Comparison of ENCODE assay signal across 9 cellular contexts in the genomic region with DNA sequence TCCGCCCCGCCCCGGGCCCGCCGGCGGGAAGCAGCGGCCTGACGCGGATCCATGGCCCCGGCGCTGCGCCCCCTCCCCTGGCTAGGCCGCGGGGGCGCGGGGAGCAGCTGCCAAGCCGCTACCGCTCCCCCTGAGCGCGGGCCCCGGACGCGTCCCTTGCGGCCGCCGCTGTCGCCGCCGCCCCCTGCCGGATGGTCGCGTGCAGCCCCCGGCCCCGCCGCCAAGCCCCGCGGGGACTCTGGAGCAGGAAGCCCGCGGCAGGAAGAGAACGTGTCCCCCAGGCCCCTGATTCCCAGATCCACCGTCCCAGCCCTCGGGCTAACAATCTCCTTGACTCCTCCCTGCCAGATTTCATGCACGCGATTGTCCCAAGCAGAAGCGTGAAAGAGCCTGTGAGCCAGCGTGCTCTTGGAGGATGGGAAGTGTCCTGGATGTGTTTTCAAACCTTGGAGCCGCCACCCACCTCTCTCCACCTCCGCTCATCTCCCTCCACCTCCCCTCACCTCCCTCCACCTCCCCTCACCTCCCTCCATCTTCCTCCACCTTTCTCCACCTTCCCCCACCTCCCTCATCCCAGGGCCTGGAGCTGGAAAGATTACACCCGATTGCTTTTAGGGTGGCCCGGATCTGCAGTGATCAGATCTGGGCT. TPM values are rescaled to one million over a fixed set of nuclear protein-coding genes. Genes with fewer than 3 reads are reported as not detected.
A peak's percentile ranks its signal among the peaks of the same experiment; 100 is the strongest.
DNase-seq lines count a peak whose midpoint lies in the region; ATAC-seq, FAIRE-seq and TF ChIP-seq lines count a peak whose summit lies in the region.
"Had no signal": no experiment of that assay in that cellular context is flagged by ENCODE, and none has a peak within 500 bp of the region (broad histone marks: within the 10 kb centered on the region; RNA-seq: fewer than 3 reads in every experiment).

No MANE protein-coding gene starts in this region.

- H3K27me3 Mint-ChIP-seq in activated naive CD8-positive, alpha-beta T cell, result no peaks in the 10 kb centered on the region
- H3K27me3 Mint-ChIP-seq in glutamatergic neuron (ENCODE audit: unreplicated experiment), result peaks cover 8% of the 10 kb centered on the region

- FAIRE-seq in A549 (lab: Jason Lieb, UNC) (no peak), pancreas (lab: Jason Lieb, UNC) (no peak)

- H3K4me1 ChIP-seq in A549, result peaks cover 32% of the 10 kb centered on the region
- H3K4me1 ChIP-seq in pancreas, result peaks cover 0 to 4% (median 0%) of the 10 kb centered on the region in 3 donors
- H3K4me1 ChIP-seq in aorta (ENCODE audit: control insufficient read depth in 1 of 2, insufficient read depth in 2 of 2, low read length in 2 of 2), result no peaks in the 10 kb centered on the region

- no peaks in the 10 kb centered on the region for H3K9me3 ChIP-seq in A549
- no peaks in the 10 kb centered on the region for H3K9me3 ChIP-seq in pancreas
- no peaks in the 10 kb centered on the region for H3K9me3 ChIP-seq in aorta (ENCODE audit: control insufficient read depth, low read length)

- TF ChIP-seq EP300 in A549 (IDR thresholded peaks at IDR 0.05), result no peak

- H3K27me3 ChIP-seq in pancreas (no peaks in the 10 kb centered on the region), aorta (ENCODE audit: control insufficient read depth in 1 of 2, insufficient read depth in 2 of 2, low read length in 1 of 2) (no peaks in the 10 kb centered on the region)

- peak overlapping the region; percentile 61 for H3K27ac Mint-ChIP-seq in activated naive CD8-positive, alpha-beta T cell
- H3K27ac Mint-ChIP-seq in glutamatergic neuron (ENCODE audit: unreplicated experiment), result peak overlapping the region; percentile 85

- H3K4me1 Mint-ChIP-seq in activated naive CD8-positive, alpha-beta T cell (ENCODE audit: low read depth), result peaks cover 21% of the 10 kb centered on the region
- H3K4me1 Mint-ChIP-seq in glutamatergic neuron (ENCODE audit: low read depth, unreplicated experiment), result peaks cover 24% of the 10 kb centered on the region

- peak overlapping the region; percentile 84 for H3K4me2 ChIP-seq in A549

- H3K36me3 ChIP-seq in pancreas (no peaks in the 10 kb centered on the region), aorta (ENCODE audit: control insufficient read depth in 1 of 2, insufficient read depth in 2 of 2, low read length in 1 of 2) (no peaks in the 10 kb centered on the region)

- peak overlapping the region; percentile 76 for H3K4me3 ChIP-seq in A549
- peak overlapping the region; percentile 34 to 63 (median 58) for H3K4me3 ChIP-seq in pancreas
- H3K4me3 ChIP-seq in aorta (ENCODE audit: low read length in 2 of 2), result peak overlapping the region; percentile 58 to 66

- TF ChIP-seq POLR2A in A549 (IDR thresholded peaks at IDR 0.05; ENCODE audit: low read length) (no peak; the same call in 1 of the 2 replicates), GM15510 (IDR thresholded peaks at IDR 0.05; ENCODE audit: borderline replicate concordance, extremely low read depth, insufficient read length) (peak; percentile 13)

- no peaks in the 10 kb centered on the region for H3K9me3 Mint-ChIP-seq in activated naive CD8-positive, alpha-beta T cell (ENCODE audit: low read depth)
- peaks cover 15% of the 10 kb centered on the region for H3K9me3 Mint-ChIP-seq in glutamatergic neuron (ENCODE audit: unreplicated experiment)

- peak; percentile 44; the same call in 2 of the 3 replicates for TF ChIP-seq CTCF in A549 (IDR thresholded peaks at IDR 0.05)
- TF ChIP-seq CTCF in glutamatergic neuron (IDR thresholded peaks at IDR 0.05; ENCODE audit: partially characterized antibody, unreplicated experiment), result peak; percentile 66
- peak in 2 of 4 donors; percentile 16 for TF ChIP-seq CTCF in pancreas (IDR thresholded peaks at IDR 0.05)

- CTCF ChIA-PET in A549 (lab: Yijun Ruan, JAX), result interaction anchor here (0.6 to 1.9 kb wide), 7 partner anchors 11 to 310 kb away, joined by 3 to 9 read pairs (median 3); no protein-coding TSS in a partner anchor

- peak overlapping the region; percentile 78 for H3K4me3 Mint-ChIP-seq in activated naive CD8-positive, alpha-beta T cell
- peak overlapping the region; percentile 83 for H3K4me3 Mint-ChIP-seq in glutamatergic neuron (ENCODE audit: unreplicated experiment)

- peak; percentile 44 to 57 for DNase-seq in A549 (ENCODE audit: low read depth in 1 of 2, low spot score in 1 of 2)
- peak; percentile 75 for DNase-seq in RKO (ENCODE audit: low spot score)
- DNase-seq in glutamatergic neuron, result peak; percentile 80
- peak in 5 of 6 donors; percentile 24 to 82 (median 44) for DNase-seq in pancreas
- DNase-seq in aorta, result peak; percentile 66 to 77

- peak; percentile 4 to 44; a peak in 1 of 5 replicates for TF ChIP-seq RAD21 in A549 (conservative IDR thresholded peaks at IDR 0.05 in 1 of 2, IDR thresholded peaks at IDR 0.05 in 1 of 2)

- no peaks in the 10 kb centered on the region for H3K36me3 Mint-ChIP-seq in activated naive CD8-positive, alpha-beta T cell
- no peaks in the 10 kb centered on the region for H3K36me3 Mint-ChIP-seq in glutamatergic neuron (ENCODE audit: unreplicated experiment)

- POLR2A ChIA-PET in A549 (lab: Yijun Ruan, JAX), result interaction anchor here (0.6 to 1.4 kb wide), 6 partner anchors 11 to 318 kb away, joined by 3 to 15 read pairs (median 5); no protein-coding TSS in a partner anchor

- WGBS in A549 (ENCODE audit: missing lambda C conversion rate), result 7% methylated on average over 26 of the region's 50 CpGs
- 2% methylated on average over 35 to 50 of the region's 50 CpGs for WGBS in pancreas, 2 donors
- 3 to 4% methylated on average over 22 to 50 of the region's 50 CpGs for WGBS in aorta, 2 donors

- peak overlapping the region; percentile 97 to 100 for H3K27ac ChIP-seq in A549
- peak overlapping the region; percentile 22 to 58 (median 32) for H3K27ac ChIP-seq in pancreas
- no peak overlapping the region for H3K27ac ChIP-seq in aorta (ENCODE audit: low read depth in 1 of 2, low read length in 2 of 2)

- intact Hi-C loops in pancreas (cut with DNase I), result no loop called here
- intact Hi-C loops in aorta (cut with DNase I), result loop anchor here in 1 of 2 donors (10.0 kb wide), 1 partner anchor 228 kb away; a partner anchor contains a TSS

- ATAC-seq in A549, result peak; percentile 73 to 74
- peak; percentile 55 for ATAC-seq in HG03039 (IDR thresholded peaks at IDR 0.05; ENCODE audit: unreplicated experiment)
- ATAC-seq in pancreas, result peak; percentile 74 to 82 (median 76)
- peak; percentile 47 for ATAC-seq in aorta (ENCODE audit: low FRiP score)
- ATAC-seq: HCT116 had no signal

TF ChIP-seq in A549, 52 proteins besides CTCF, POLR2A, EP300 and RAD21:
- TF ChIP-seq JUN (IDR thresholded peaks at IDR 0.05) (peak; percentile 38 to 58; a peak in 3 of 5 replicates), ESRRA (IDR thresholded peaks at IDR 0.05; ENCODE audit: borderline replicate concordance, low read length) (no peak), FOXS1 (CRISPR knock-in tag; IDR thresholded peaks at IDR 0.05) (no peak), FOSB (CRISPR knock-in tag; IDR thresholded peaks at IDR 0.05) (no peak), SMC3 (IDR thresholded peaks at IDR 0.05) (peak; percentile 55), CBX8 (IDR thresholded peaks at IDR 0.05) (no peak), NR3C1 (IDR thresholded peaks at IDR 0.05) (no peak), PHF8 (IDR thresholded peaks at IDR 0.05; ENCODE audit: borderline replicate concordance, low read depth) (0 out of 2 replicates have a peak, but pooled peaks have one; percentile 24)
- TF ChIP-seq, protein P1, sequence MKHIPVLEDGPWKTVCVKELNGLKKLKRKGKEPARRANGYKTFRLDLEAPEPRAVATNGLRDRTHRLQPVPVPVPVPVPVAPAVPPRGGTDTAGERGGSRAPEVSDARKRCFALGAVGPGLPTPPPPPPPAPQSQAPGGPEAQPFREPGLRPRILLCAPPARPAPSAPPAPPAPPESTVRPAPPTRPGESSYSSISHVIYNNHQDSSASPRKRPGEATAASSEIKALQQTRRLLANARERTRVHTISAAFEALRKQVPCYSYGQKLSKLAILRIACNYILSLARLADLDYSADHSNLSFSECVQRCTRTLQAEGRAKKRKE (CRISPR knock-in tag; IDR thresholded peaks at IDR 0.05; ENCODE audit: low read depth), result peak; percentile 52; the same call in 1 of the 2 replicates
TF ChIP-seq in A549: peak in this region for 4.

RNA-seq across cellular contexts. Expression of a gene that starts 0.4 kb away (rescaled TPM):
- 32.5 and 39.2 TPM in 2 replicates for polyA plus RNA-seq in A549 (2011; rRNA removed)
- 10.0 and 14.5 TPM in 2 replicates for polyA plus RNA-seq in A549 (2012; cell fraction: cytosol; rRNA removed)
- polyA plus RNA-seq in A549 (2012; cell fraction: nucleus; rRNA removed), result 4.4 and 6.2 TPM in 2 replicates
- polyA plus RNA-seq in A549 (2017; fragmentation: RNase III; extraction: RNeasy Plus Mini Kit Qiagen cat#74134 plus additional on column Dnase treatment), result 33.1 to 35.6 TPM (median 34.0 TPM) in 3 replicates
- 10.4 and 12.1 TPM in 2 replicates for polyA minus RNA-seq in A549 (2011; rRNA and poly(A)+ RNA removed)
- total RNA-seq in glutamatergic neuron (ENCODE audit: unreplicated experiment), result 14.4 TPM
- 1 to 10 TPM; 1.7 to 4.0 (median 2.8) TPM for total RNA-seq in pancreas
- polyA plus RNA-seq in pancreas, result 1 to 10 TPM; 2.2 to 6.1 TPM
- total RNA-seq in aorta, result 1 to 10 TPM; 3.1 to 9.2 TPM
- 10 to 100 TPM; 14.4 to 15.7 TPM for polyA plus RNA-seq in aorta

Comparison
In these comparisons a context has a peak if more than half of its experiments do, and no peak if none do; other contexts are left out.
1. H3K27ac ChIP-seq: peak in A549 (2 of 2) and pancreas (4 of 4); none in aorta (0 of 2).
2. Peak in every context shown above with its lines, with median percentiles within 50 percentile points of each other: ATAC-seq, DNase-seq and H3K4me3 ChIP-seq.